ENCODE assay signal across 8 cellular contexts in the genomic region with DNA sequence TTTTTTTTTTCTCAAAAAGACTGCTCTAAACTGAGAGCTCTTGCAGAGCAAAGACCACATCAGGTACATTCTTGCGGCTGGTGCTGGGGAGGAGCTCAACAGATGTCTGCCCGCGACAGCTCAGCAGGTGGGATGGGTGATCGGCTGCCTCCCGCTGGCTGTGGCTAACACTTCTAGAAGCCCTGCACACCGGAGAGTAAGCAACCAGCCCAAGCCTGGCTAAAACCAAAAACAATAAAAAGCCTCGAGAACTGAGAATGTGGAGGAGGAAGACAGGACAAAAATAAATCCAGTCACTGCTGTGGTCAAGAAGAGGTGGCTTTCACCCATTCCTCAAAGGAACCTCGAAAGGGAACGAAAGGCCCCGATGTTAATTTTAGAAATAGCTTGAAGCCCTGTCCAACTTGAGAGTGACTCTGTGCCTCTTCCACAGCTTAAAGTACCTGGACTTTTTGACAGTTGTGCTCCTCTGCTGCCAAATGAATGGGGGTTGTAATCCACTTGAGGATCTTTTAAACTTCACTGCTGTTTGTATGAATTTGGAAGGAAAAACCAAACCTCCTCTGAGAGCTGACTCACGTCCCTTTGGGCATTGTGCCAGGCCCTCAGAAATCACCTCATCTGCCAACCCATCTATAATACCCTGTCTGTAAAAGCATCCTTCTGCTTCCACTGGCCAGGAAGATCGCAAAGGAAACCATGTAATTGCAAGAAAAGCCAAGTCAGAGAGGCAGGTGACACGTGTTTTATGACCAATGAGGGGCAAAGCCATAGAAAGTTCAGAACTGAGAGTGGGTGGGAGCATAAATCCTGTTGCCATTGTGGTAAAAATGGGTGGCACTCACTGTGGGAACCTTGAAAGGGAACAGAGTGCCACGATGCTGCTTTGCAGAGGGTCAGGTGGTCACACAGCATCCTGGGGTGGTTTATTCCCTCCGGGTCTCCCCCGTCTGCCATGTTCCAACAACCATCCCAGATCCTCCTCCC.
DNase-seq lines count a peak whose midpoint lies in the region; ATAC-seq and TF ChIP-seq lines count a peak whose summit lies in the region.

No MANE protein-coding gene starts in this region.

- intact Hi-C loops in PC-9 (cut with micrococcal nuclease; ENCODE audit: unreplicated experiment), result no loop called here
- intact Hi-C loops in naive thymus-derived CD4-positive, alpha-beta T cell (cut with micrococcal nuclease), result loop anchor here (1.0 to 5.0 kb wide), 12 partner anchors 19 to 571 kb away; partner anchors contain the start of gene UBAP2L (in 1 of the 2)

- CTCF ChIA-PET in PC-9 (lab: Charles Lee), result interaction anchor here (0.6 to 0.7 kb wide), 4 partner anchors 117 to 605 kb away, joined by 4 to 8 read pairs (median 4); partner anchors contain the start of gene KRTCAP2
- CTCF ChIA-PET in naive thymus-derived CD4-positive, alpha-beta T cell (lab: Charles Lee), result interaction anchor here (0.7 to 3.0 kb wide), 22 partner anchors 10 to 349 kb away, joined by 3 to 27 read pairs (median 6); no protein-coding TSS in a partner anchor

- H4K20me1 ChIP-seq in PC-9 (ENCODE audit: insufficient read depth), result no peaks in the 10 kb centered on the region

- BruUV-seq in PC-9 (replicated peaks; lab: Mats Ljungman, UMichigan), result no TSS peak

- TF ChIP-seq CTCF in 22Rv1 (IDR thresholded peaks at IDR 0.05), result peak; percentile 32
- no peak for TF ChIP-seq CTCF in PC-9 (conservative IDR thresholded peaks at IDR 0.05)

- peaks cover 0 to 3% (median 0%) of the 10 kb centered on the region in 11 donors for H3K9me3 Mint-ChIP-seq in naive thymus-derived CD4-positive, alpha-beta T cell

- H3K4me3 Mint-ChIP-seq in naive thymus-derived CD4-positive, alpha-beta T cell, result peak overlapping the region; percentile 63 to 83 (median 78)

- ATAC-seq in GM19023 (IDR thresholded peaks at IDR 0.05; ENCODE audit: unreplicated experiment) (peak; percentile 88), HG03196 (IDR thresholded peaks at IDR 0.05; ENCODE audit: unreplicated experiment) (peak; percentile 47)
- ATAC-seq in naive thymus-derived CD4-positive, alpha-beta T cell, result peak; percentile 99

- H3K27ac Mint-ChIP-seq in naive thymus-derived CD4-positive, alpha-beta T cell, result peak overlapping the region; percentile 59 to 95 (median 84)

- H3K27ac ChIP-seq in 22Rv1, result no peak overlapping the region
- H3K27ac ChIP-seq in PC-9, result no peak overlapping the region
- peak overlapping the region; percentile 38 for H3K27ac ChIP-seq in naive thymus-derived CD4-positive, alpha-beta T cell (ENCODE audit: low read depth, low read length)

- H3K36me3 Mint-ChIP-seq in naive thymus-derived CD4-positive, alpha-beta T cell, result no peaks in the 10 kb centered on the region

- H3F3A ChIP-seq in PC-9 (ENCODE audit: insufficient read depth, low read depth), result no peaks in the 10 kb centered on the region

- no peaks in the 10 kb centered on the region for H3K4me1 ChIP-seq in PC-9 (replicated peaks; ENCODE audit: insufficient read depth)
- peaks cover 22 to 23% of the 10 kb centered on the region in 2 donors for H3K4me1 ChIP-seq in naive thymus-derived CD4-positive, alpha-beta T cell (ENCODE audit: control insufficient read depth in 2 of 2, insufficient read depth in 2 of 2, low read length in 2 of 2)

- POLR2A ChIA-PET in PC-9 (lab: Charles Lee; ENCODE audit: unreplicated experiment), result interaction anchor here (0.7 kb wide), 1 partner anchor 81 kb away, joined by 30 read pairs; no protein-coding TSS in a partner anchor
- POLR2A ChIA-PET in naive thymus-derived CD4-positive, alpha-beta T cell (lab: Charles Lee), result interaction anchor here (0.8 to 1.4 kb wide), 9 partner anchors 8 to 165 kb away, joined by 3 to 6 read pairs (median 3); partner anchors contain the start of gene PBXIP1

- peak in 1 of 2 experiments; percentile 16 for DNase-seq in PC-9
- DNase-seq in activated T-helper 9 cell treated with anti-CD3 and anti-CD28 coated beads, Interleukin-2, amount 50 U/mL, for 16 hours (ENCODE audit: low read depth), result peak; percentile 55
- DNase-seq in naive thymus-derived CD4-positive, alpha-beta T cell, result peak; percentile 46 to 94 (median 91)
- no peak for DNase-seq in middle frontal gyrus (ENCODE audit: extremely low spot score, low spot score)
- DNase-seq in KG1 (lab: John Stamatoyannopoulos, UW), result no peak

- no peaks in the 10 kb centered on the region for H3K36me3 ChIP-seq in PC-9 (ENCODE audit: low read depth)
- no peaks in the 10 kb centered on the region for H3K36me3 ChIP-seq in naive thymus-derived CD4-positive, alpha-beta T cell (ENCODE audit: control insufficient read depth in 2 of 3, insufficient read depth in 3 of 3, low read length in 3 of 3)

- peaks cover 85% of the 10 kb centered on the region for H3K27me3 ChIP-seq in PC-9 (ENCODE audit: insufficient read depth, low read depth)
- no peaks in the 10 kb centered on the region for H3K27me3 ChIP-seq in naive thymus-derived CD4-positive, alpha-beta T cell (ENCODE audit: control insufficient read depth in 2 of 2, insufficient read depth in 2 of 2, low read length in 2 of 2)

- peaks cover 18 to 55% (median 39%) of the 10 kb centered on the region in 7 donors for H3K4me1 Mint-ChIP-seq in naive thymus-derived CD4-positive, alpha-beta T cell

- no peak overlapping the region for H3K4me3 ChIP-seq in PC-9
- peak overlapping the region; percentile 6 for H3K4me3 ChIP-seq in naive thymus-derived CD4-positive, alpha-beta T cell (ENCODE audit: low read length)

- no peaks in the 10 kb centered on the region for H3K9me3 ChIP-seq in PC-9 (ENCODE audit: insufficient read depth, low read depth)
- H3K9me3 ChIP-seq in naive thymus-derived CD4-positive, alpha-beta T cell (ENCODE audit: control insufficient read depth in 2 of 3, low read length in 3 of 3), result no peaks in the 10 kb centered on the region

- H3K27me3 Mint-ChIP-seq in naive thymus-derived CD4-positive, alpha-beta T cell, result peaks cover 0 to 23% (median 0%) of the 10 kb centered on the region in 5 donors

- H3K79me2 ChIP-seq in PC-9 (ENCODE audit: low read depth), result no peaks in the 10 kb centered on the region

- H2AFZ ChIP-seq in PC-9, result no peak overlapping the region

- H3K9me2 ChIP-seq in PC-9 (ENCODE audit: insufficient read depth), result no peaks in the 10 kb centered on the region

- H3K4me2 ChIP-seq in PC-9, result peak overlapping the region; percentile 43

Comparison
In these comparisons a context has a peak if more than half of its experiments do, and no peak if none do; other contexts are left out.
1. ATAC-seq: peak in every context shown above with its lines; median percentile 99 in naive thymus-derived CD4-positive, alpha-beta T cell; 88 in GM19023; 47 in HG03196.
2. DNase-seq: peak in activated T-helper 9 cell treated with anti-CD3 and anti-CD28 coated beads, Interleukin-2, amount 50 U/mL, for 16 hours (single experiment) and naive thymus-derived CD4-positive, alpha-beta T cell (9 of 9); none in middle frontal gyrus (single experiment) and KG1 (single experiment).